In genomic region chr6:87827291-87827690, GRCh38 we compare ENCODE assay signal across 27 cellular contexts.
"Had no signal": no experiment of that assay in that cellular context is flagged by ENCODE, and none has a peak within 500 bp of the region (broad histone marks: within the 10 kb centered on the region; RNA-seq: fewer than 3 reads in every experiment).

No MANE protein-coding gene starts in this region.

- H3K4me2 ChIP-seq: smooth muscle cell had no signal

- H3K4me3 Mint-ChIP-seq: immature natural killer cell; naive thymus-derived CD4-positive, alpha-beta T cell; natural killer cell treated with Interleukin-12 subunit alpha and Interleukin-12 subunit beta and Interleukin-15 and Interleukin-18, amount 100 ng/mL, for 72 hours; neural crest cell; stimulated activated memory B cell treated with anti-CD40 and anti-IgM and Interleukin-4, amounts not matched to agents 10 μg/mL and 1 μg/mL and 100 μg/mL, for 72 hours; stimulated activated naive CD8-positive, alpha-beta T cell treated with anti-CD3 and anti-CD28 coated beads, Interleukin-15, amount 100 ng/mL, for 72 hours; type B pancreatic cell had no signal

- H3K36me3 Mint-ChIP-seq: immature natural killer cell; naive thymus-derived CD4-positive, alpha-beta T cell; natural killer cell treated with Interleukin-12 subunit alpha and Interleukin-12 subunit beta and Interleukin-15 and Interleukin-18, amount 100 ng/mL, for 72 hours; stimulated activated memory B cell treated with anti-CD40 and anti-IgM and Interleukin-4, amounts not matched to agents 10 μg/mL and 1 μg/mL and 100 μg/mL, for 72 hours; type B pancreatic cell had no signal

- H3K4me1 ChIP-seq: pancreas, psoas muscle, uterus had no signal

- DNase-seq: hypothalamus; immature natural killer cell; kidney; left colon; left ventricle myocardium inferior; midbrain; mucosa of descending colon; naive thymus-derived CD4-positive, alpha-beta T cell; nucleus accumbens; pancreas; psoas muscle; right lobe of liver; stimulated activated CD4-positive, alpha-beta T cell treated with anti-CD3 and anti-CD28 coated beads, Interleukin-1b, Interleukin-23, amount 100 ng/mL, for 48 hours; stimulated activated CD4-positive, alpha-beta T cell treated with anti-CD3 and anti-CD28 coated beads, Interleukin-2, amount 100 ng/mL, for 48 hours; stimulated activated CD4-positive, alpha-beta T cell treated with anti-CD3 and anti-CD28 coated beads, Interleukin-4, amount 100 ng/mL, for 4 hours; stimulated activated CD8-positive, alpha-beta memory T cell treated with anti-CD3 and anti-CD28 coated beads, Interleukin-4, amount 100 ng/mL, for 48 hours; stimulated activated naive CD4-positive, alpha-beta T cell treated with Interleukin-2 at 50 U/mL for 16 hours; stimulated activated naive CD8-positive, alpha-beta T cell treated with anti-CD3 and anti-CD28 coated beads, Interleukin-15, amount 100 ng/mL, for 72 hours; substantia nigra; uterus had no signal

- H3K27me3 Mint-ChIP-seq: stimulated activated memory B cell treated with anti-CD40 and anti-IgM and Interleukin-4, amounts not matched to agents 10 μg/mL and 1 μg/mL and 100 μg/mL, for 72 hours had no signal

- H3K4me3 ChIP-seq: left ventricle myocardium inferior, lung, mucosa of descending colon, pancreas, psoas muscle, right lobe of liver, smooth muscle cell, tibial nerve, uterus had no signal

- H3K27me3 ChIP-seq: pancreas, right lobe of liver, tibial nerve, uterus had no signal

- H3K9me3 ChIP-seq: left ventricle myocardium inferior, mucosa of descending colon, pancreas, psoas muscle, right lobe of liver, tibial nerve, uterus had no signal

- H3K36me3 ChIP-seq: left ventricle myocardium inferior, pancreas, right lobe of liver, tibial nerve, uterus had no signal

- H3K27ac ChIP-seq: left ventricle myocardium inferior, pancreas, psoas muscle, right lobe of liver, tibial nerve, uterus had no signal

- H3K9me3 Mint-ChIP-seq: immature natural killer cell; natural killer cell treated with Interleukin-12 subunit alpha and Interleukin-12 subunit beta and Interleukin-15 and Interleukin-18, amount 100 ng/mL, for 72 hours; neural crest cell; stimulated activated memory B cell treated with anti-CD40 and anti-IgM and Interleukin-4, amounts not matched to agents 10 μg/mL and 1 μg/mL and 100 μg/mL, for 72 hours; stimulated activated naive CD8-positive, alpha-beta T cell treated with anti-CD3 and anti-CD28 coated beads, Interleukin-15, amount 100 ng/mL, for 72 hours had no signal

- H3K27ac Mint-ChIP-seq: immature natural killer cell; naive thymus-derived CD4-positive, alpha-beta T cell; natural killer cell treated with Interleukin-12 subunit alpha and Interleukin-12 subunit beta and Interleukin-15 and Interleukin-18, amount 100 ng/mL, for 72 hours; stimulated activated naive CD8-positive, alpha-beta T cell treated with anti-CD3 and anti-CD28 coated beads, Interleukin-15, amount 100 ng/mL, for 72 hours; type B pancreatic cell had no signal

- ATAC-seq: left colon; mucosa of descending colon; naive thymus-derived CD4-positive, alpha-beta T cell; natural killer cell treated with Interleukin-12 subunit alpha and Interleukin-12 subunit beta and Interleukin-15 and Interleukin-18, amount 100 ng/mL, for 72 hours; pancreas; psoas muscle; right lobe of liver; stimulated activated memory B cell treated with anti-CD40 and anti-IgM and Interleukin-4, amounts not matched to agents 10 μg/mL and 1 μg/mL and 100 μg/mL, for 72 hours; stimulated activated naive CD8-positive, alpha-beta T cell treated with anti-CD3 and anti-CD28 coated beads, Interleukin-15, amount 100 ng/mL, for 72 hours had no signal
